ENCODE assay signal across 1 cellular context in genomic region chr16:77273815-77274214, GRCh38.
TF ChIP-seq lines count a peak whose summit lies in the region.

No MANE protein-coding gene starts in this region.

TF ChIP-seq in GM23338, 12 proteins besides CTCF, POLR2A, EP300 and RAD21:
- TF ChIP-seq EZH2phosphoT487 (IDR thresholded peaks at IDR 0.05; ENCODE audit: unreplicated experiment) (no peak), ZNF114 (CRISPR knock-in tag; IDR thresholded peaks at IDR 0.05) (no peak), ETS1 (IDR thresholded peaks at IDR 0.05) (no peak), POLR2AphosphoS5 (IDR thresholded peaks at IDR 0.05; ENCODE audit: low read depth) (no peak), REST (IDR thresholded peaks at IDR 0.05; ENCODE audit: unreplicated experiment) (no peak), STAT1 (IDR thresholded peaks at IDR 0.05; ENCODE audit: unreplicated experiment) (no peak), EZH2 (IDR thresholded peaks at IDR 0.05; ENCODE audit: low read depth, unreplicated experiment) (no peak), NANOG (IDR thresholded peaks at IDR 0.05; ENCODE audit: borderline replicate concordance) (no peak)
- TF ChIP-seq, protein P1, sequence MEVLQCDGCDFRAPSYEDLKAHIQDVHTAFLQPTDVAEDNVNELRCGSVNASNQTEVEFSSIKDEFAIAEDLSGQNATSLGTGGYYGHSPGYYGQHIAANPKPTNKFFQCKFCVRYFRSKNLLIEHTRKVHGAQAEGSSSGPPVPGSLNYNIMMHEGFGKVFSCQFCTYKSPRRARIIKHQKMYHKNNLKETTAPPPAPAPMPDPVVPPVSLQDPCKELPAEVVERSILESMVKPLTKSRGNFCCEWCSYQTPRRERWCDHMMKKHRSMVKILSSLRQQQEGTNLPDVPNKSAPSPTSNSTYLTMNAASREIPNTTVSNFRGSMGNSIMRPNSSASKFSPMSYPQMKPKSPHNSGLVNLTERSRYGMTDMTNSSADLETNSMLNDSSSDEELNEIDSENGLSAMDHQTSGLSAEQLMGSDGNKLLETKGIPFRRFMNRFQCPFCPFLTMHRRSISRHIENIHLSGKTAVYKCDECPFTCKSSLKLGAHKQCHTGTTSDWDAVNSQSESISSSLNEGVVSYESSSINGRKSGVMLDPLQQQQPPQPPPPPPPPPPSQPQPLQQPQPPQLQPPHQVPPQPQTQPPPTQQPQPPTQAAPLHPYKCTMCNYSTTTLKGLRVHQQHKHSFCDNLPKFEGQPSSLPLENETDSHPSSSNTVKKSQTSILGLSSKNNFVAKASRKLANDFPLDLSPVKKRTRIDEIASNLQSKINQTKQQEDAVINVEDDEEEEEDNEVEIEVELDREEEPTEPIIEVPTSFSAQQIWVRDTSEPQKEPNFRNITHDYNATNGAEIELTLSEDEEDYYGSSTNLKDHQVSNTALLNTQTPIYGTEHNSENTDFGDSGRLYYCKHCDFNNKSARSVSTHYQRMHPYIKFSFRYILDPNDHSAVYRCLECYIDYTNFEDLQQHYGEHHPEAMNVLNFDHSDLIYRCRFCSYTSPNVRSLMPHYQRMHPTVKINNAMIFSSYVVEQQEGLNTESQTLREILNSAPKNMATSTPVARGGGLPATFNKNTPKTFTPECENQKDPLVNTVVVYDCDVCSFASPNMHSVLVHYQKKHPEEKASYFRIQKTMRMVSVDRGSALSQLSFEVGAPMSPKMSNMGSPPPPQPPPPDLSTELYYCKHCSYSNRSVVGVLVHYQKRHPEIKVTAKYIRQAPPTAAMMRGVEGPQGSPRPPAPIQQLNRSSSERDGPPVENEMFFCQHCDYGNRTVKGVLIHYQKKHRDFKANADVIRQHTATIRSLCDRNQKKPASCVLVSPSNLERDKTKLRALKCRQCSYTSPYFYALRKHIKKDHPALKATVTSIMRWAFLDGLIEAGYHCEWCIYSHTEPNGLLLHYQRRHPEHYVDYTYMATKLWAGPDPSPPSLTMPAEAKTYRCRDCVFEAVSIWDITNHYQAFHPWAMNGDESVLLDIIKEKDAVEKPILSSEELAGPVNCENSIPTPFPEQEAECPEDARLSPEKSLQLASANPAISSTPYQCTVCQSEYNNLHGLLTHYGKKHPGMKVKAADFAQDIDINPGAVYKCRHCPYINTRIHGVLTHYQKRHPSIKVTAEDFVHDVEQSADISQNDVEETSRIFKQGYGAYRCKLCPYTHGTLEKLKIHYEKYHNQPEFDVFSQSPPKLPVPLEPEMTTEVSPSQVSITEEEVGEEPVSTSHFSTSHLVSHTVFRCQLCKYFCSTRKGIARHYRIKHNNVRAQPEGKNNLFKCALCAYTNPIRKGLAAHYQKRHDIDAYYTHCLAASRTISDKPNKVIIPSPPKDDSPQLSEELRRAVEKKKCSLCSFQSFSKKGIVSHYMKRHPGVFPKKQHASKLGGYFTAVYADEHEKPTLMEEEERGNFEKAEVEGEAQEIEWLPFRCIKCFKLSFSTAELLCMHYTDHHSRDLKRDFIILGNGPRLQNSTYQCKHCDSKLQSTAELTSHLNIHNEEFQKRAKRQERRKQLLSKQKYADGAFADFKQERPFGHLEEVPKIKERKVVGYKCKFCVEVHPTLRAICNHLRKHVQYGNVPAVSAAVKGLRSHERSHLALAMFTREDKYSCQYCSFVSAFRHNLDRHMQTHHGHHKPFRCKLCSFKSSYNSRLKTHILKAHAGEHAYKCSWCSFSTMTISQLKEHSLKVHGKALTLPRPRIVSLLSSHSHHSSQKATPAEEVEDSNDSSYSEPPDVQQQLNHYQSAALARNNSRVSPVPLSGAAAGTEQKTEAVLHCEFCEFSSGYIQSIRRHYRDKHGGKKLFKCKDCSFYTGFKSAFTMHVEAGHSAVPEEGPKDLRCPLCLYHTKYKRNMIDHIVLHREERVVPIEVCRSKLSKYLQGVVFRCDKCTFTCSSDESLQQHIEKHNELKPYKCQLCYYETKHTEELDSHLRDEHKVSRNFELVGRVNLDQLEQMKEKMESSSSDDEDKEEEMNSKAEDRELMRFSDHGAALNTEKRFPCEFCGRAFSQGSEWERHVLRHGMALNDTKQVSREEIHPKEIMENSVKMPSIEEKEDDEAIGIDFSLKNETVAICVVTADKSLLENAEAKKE (CRISPR knock-in tag; IDR thresholded peaks at IDR 0.05), result no peak
